ENCODE assay signal across 26 cellular contexts in the genomic region with DNA sequence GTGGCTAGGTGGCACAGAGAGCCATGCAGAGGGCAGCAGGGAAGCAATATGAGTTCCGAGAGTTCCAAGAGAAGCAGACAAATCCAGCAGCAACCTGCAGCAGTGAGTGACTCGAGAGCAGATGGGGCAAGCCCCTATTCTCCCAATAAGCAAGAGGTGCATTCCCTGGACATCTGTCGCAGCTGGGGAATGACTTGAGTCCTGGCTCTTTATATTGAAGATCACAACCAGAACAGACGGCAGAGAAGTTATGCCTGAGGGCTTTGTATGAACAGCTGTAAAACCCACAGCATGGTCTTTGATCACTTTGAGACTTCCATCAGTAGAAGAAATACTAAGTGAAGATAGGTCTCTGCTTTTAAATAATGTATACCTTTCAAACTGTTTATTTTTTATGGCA. TPM values are rescaled to one million over a fixed set of nuclear protein-coding genes. Genes with fewer than 3 reads are reported as not detected.
"Had no signal": no experiment of that assay in that cellular context is flagged by ENCODE, and none has a peak within 500 bp of the region (broad histone marks: within the 10 kb centered on the region; RNA-seq: fewer than 3 reads in every experiment).

No MANE protein-coding gene starts in this region.

- H3K4me3 Mint-ChIP-seq: activated CD4-positive, alpha-beta memory T cell treated with anti-CD3 and anti-CD28 coated beads, Interleukin-2, amount 10 ng/mL, durations not matched to agents 7 days and 5 days; activated CD4-positive, alpha-beta T cell treated with anti-CD3 and anti-CD28 coated beads for 36 hours; activated naive CD4-positive, alpha-beta T cell treated with anti-CD3 and anti-CD28 coated beads, Interleukin-2, amount 10 ng/mL, durations not matched to agents 7 days and 5 days; activated naive CD8-positive, alpha-beta T cell treated with anti-CD3 and anti-CD28 coated beads for 36 hours; activated T-cell treated with anti-CD3 and anti-CD28 coated beads, Interleukin-2, amount 50 U/mL, for 72 hours had no signal

- H3K9me3 Mint-ChIP-seq: activated CD4-positive, alpha-beta memory T cell treated with anti-CD3 and anti-CD28 coated beads, Interleukin-2, amount 10 ng/mL, durations not matched to agents 7 days and 5 days; activated naive CD4-positive, alpha-beta T cell treated with anti-CD3 and anti-CD28 coated beads, Interleukin-2, amount 10 ng/mL, durations not matched to agents 7 days and 5 days; activated T-helper 2 cell treated with anti-CD3 and anti-CD28 coated beads, Interferon-gamma antibody, Interleukin-2, Interleukin-4, amounts not matched to agents 10 μg/mL and 5 μg/mL and 100 μg/mL, durations not matched to agents 14 hours and 24 hours and 36 hours had no signal

- DNase-seq: activated CD4-positive, alpha-beta memory T cell treated with anti-CD3 and anti-CD28 coated beads, Interleukin-2, amount 10 ng/mL, durations not matched to agents 7 days and 5 days; activated CD4-positive, alpha-beta T cell treated with anti-CD3 and anti-CD28 coated beads for 36 hours; activated CD4-positive, alpha-beta T cell treated with anti-CD3 and anti-CD28 coated beads, Interleukin-2, amount 50 U/mL, for 1 hour; activated gamma-delta T cell treated with Interleukin-2 at 50 U/mL for 16 hours; activated naive CD4-positive, alpha-beta T cell treated with anti-CD3 and anti-CD28 coated beads, Interleukin-2, amount 10 ng/mL, durations not matched to agents 7 days and 5 days; activated naive CD8-positive, alpha-beta T cell treated with anti-CD3 and anti-CD28 coated beads for 36 hours; activated T-cell treated with anti-CD3 and anti-CD28 coated beads for 4 hours; activated T-cell treated with anti-CD3 and anti-CD28 coated beads, Interleukin-2, amount 50 U/mL, for 72 hours; brain microvascular endothelial cell; Kasumi-1; KBM-7; NCI-H1048; NCI-H187; NCI-H2081; NCI-H345; NCI-H510A; NCI-H748 treated with DMSO at 0.1 percent for 48 hours; SIG-M5; T-helper 2 cell; WERI-Rb-1 had no signal

- H3K4me1 Mint-ChIP-seq: activated CD4-positive, alpha-beta memory T cell treated with anti-CD3 and anti-CD28 coated beads, Interleukin-2, amount 10 ng/mL, durations not matched to agents 7 days and 5 days; activated CD4-positive, alpha-beta T cell treated with anti-CD3 and anti-CD28 coated beads for 36 hours; activated naive CD4-positive, alpha-beta T cell treated with anti-CD3 and anti-CD28 coated beads, Interleukin-2, amount 10 ng/mL, durations not matched to agents 7 days and 5 days had no signal

- H3K27me3 Mint-ChIP-seq: activated CD4-positive, alpha-beta T cell treated with anti-CD3 and anti-CD28 coated beads for 36 hours; activated naive CD8-positive, alpha-beta T cell treated with anti-CD3 and anti-CD28 coated beads for 36 hours had no signal

- H3K27me3 ChIP-seq: cardiac muscle cell had no signal

- H3K27ac Mint-ChIP-seq: activated CD4-positive, alpha-beta memory T cell treated with anti-CD3 and anti-CD28 coated beads, Interleukin-2, amount 10 ng/mL, durations not matched to agents 7 days and 5 days; activated CD4-positive, alpha-beta T cell treated with anti-CD3 and anti-CD28 coated beads for 36 hours; activated naive CD4-positive, alpha-beta T cell treated with anti-CD3 and anti-CD28 coated beads, Interleukin-2, amount 10 ng/mL, durations not matched to agents 7 days and 5 days; activated naive CD8-positive, alpha-beta T cell treated with anti-CD3 and anti-CD28 coated beads for 36 hours; activated T-cell treated with anti-CD3 and anti-CD28 coated beads, Interleukin-2, amount 50 U/mL, for 72 hours; activated T-helper 2 cell treated with anti-CD3 and anti-CD28 coated beads, Interferon-gamma antibody, Interleukin-2, Interleukin-4, amounts not matched to agents 10 μg/mL and 5 μg/mL and 100 μg/mL, durations not matched to agents 14 hours and 24 hours and 36 hours had no signal

- H3K4me3 ChIP-seq: cardiac muscle cell had no signal

- ATAC-seq: activated CD4-positive, alpha-beta T cell treated with anti-CD3 and anti-CD28 coated beads for 36 hours; activated T-cell treated with anti-CD3 and anti-CD28 coated beads, Interleukin-2, amount 50 U/mL, for 72 hours had no signal

- H3K36me3 Mint-ChIP-seq: activated naive CD4-positive, alpha-beta T cell treated with anti-CD3 and anti-CD28 coated beads, Interleukin-2, amount 10 ng/mL, durations not matched to agents 7 days and 5 days; activated naive CD8-positive, alpha-beta T cell treated with anti-CD3 and anti-CD28 coated beads for 36 hours had no signal

- H3K36me3 ChIP-seq: brain microvascular endothelial cell, cardiac muscle cell, WERI-Rb-1 had no signal

- H3K27ac ChIP-seq: brain microvascular endothelial cell, cardiac muscle cell, WERI-Rb-1 had no signal

RNA-seq across cellular contexts. Expression of gene C3orf22, which starts 23.6 kb away (rescaled TPM):
- total RNA-seq: activated CD4-positive, alpha-beta memory T cell treated with anti-CD3 and anti-CD28 coated beads, Interleukin-2, amount 10 ng/mL, durations not matched to agents 7 days and 5 days; activated CD4-positive, alpha-beta T cell treated with anti-CD3 and anti-CD28 coated beads for 36 hours; activated CD8-positive, alpha-beta memory T cell treated with anti-CD3 and anti-CD28 coated beads for 36 hours; activated naive CD8-positive, alpha-beta T cell treated with anti-CD3 and anti-CD28 coated beads for 36 hours; activated T-cell treated with anti-CD3 and anti-CD28 coated beads, Interleukin-2, amount 50 U/mL, for 72 hours; activated T-helper 2 cell treated with anti-CD3 and anti-CD28 coated beads, Interferon-gamma antibody, Interleukin-2, Interleukin-4, amounts not matched to agents 10 μg/mL and 5 μg/mL and 100 μg/mL, durations not matched to agents 14 hours and 24 hours and 36 hours; cardiac muscle cell; OCI-LY7; RPMI7951 had no signal
- polyA plus RNA-seq: adipose tissue, cardiac muscle cell had no signal

RNA-seq across cellular contexts. Expression of gene CHST13, which starts 58.3 kb away (rescaled TPM):
- total RNA-seq: activated CD4-positive, alpha-beta memory T cell treated with anti-CD3 and anti-CD28 coated beads, Interleukin-2, amount 10 ng/mL, durations not matched to agents 7 days and 5 days; activated CD4-positive, alpha-beta T cell treated with anti-CD3 and anti-CD28 coated beads for 36 hours; activated CD8-positive, alpha-beta memory T cell treated with anti-CD3 and anti-CD28 coated beads for 36 hours; activated naive CD8-positive, alpha-beta T cell treated with anti-CD3 and anti-CD28 coated beads for 36 hours; activated T-cell treated with anti-CD3 and anti-CD28 coated beads, Interleukin-2, amount 50 U/mL, for 72 hours; activated T-helper 2 cell treated with anti-CD3 and anti-CD28 coated beads, Interferon-gamma antibody, Interleukin-2, Interleukin-4, amounts not matched to agents 10 μg/mL and 5 μg/mL and 100 μg/mL, durations not matched to agents 14 hours and 24 hours and 36 hours; OCI-LY7; RPMI7951 had no signal
